22 cellular contexts compared by ENCODE assay signal in genomic region chr1:89667691-89668090, GRCh38. TPM values are rescaled to one million over a fixed set of nuclear protein-coding genes. Genes with fewer than 3 reads are reported as not detected.
DNase-seq lines count a peak whose midpoint lies in the region; TF ChIP-seq lines count a peak whose summit lies in the region.
"Had no signal": no experiment of that assay in that cellular context is flagged by ENCODE, and none has a peak within 500 bp of the region (broad histone marks: within the 10 kb centered on the region; RNA-seq: fewer than 3 reads in every experiment).

No MANE protein-coding gene starts in this region.

- no peak for DNase-seq in activated naive CD4-positive, alpha-beta T cell treated with anti-CD3 and anti-CD28 coated beads for 36 hours
- DNase-seq in activated naive CD4-positive, alpha-beta T cell treated with anti-CD3 and anti-CD28 coated beads, Interleukin-2, amount 50 U/mL, for 16 hours = no peak
- DNase-seq in Karpas-422 (no peak), ascending aorta (ENCODE audit: low spot score in 2 of 2) (no peak), osteocyte (ENCODE audit: extremely low spot score, unreplicated experiment) (no peak), posterior vena cava (ENCODE audit: low spot score) (no peak), immature natural killer cell (no peak), germinal center (ENCODE audit: low spot score) (no peak)
- DNase-seq: ACHN; activated CD4-positive, alpha-beta T cell treated with anti-CD3 and anti-CD28 coated beads, Interleukin-2, amount 50 U/mL, for 48 hours; amniotic stem cell; C1 segment of cervical spinal cord; DMS 273 treated with DMSO at 0.1 percent for 48 hours; head of caudate nucleus; left colon; NCI-H1048; NCI-H2029; NCI-H226; PC-9; posterior cingulate gyrus; substantia nigra; WERI-Rb-1 had no signal

- CTCF ChIA-PET in activated naive CD4-positive, alpha-beta T cell treated with anti-CD3 and anti-CD28 coated beads for 36 hours (lab: Charles Lee) = interaction anchor here (0.8 to 2.2 kb wide), 2 partner anchors 52 to 95 kb away, joined by 3 to 6 read pairs; no protein-coding TSS in a partner anchor

- peak overlapping the region; percentile 3 for H3K4me2 ChIP-seq in Karpas-422 (ENCODE audit: low read depth, low read length, poor library complexity, severe bottlenecking)
- H3K4me2 ChIP-seq: PC-9 had no signal

- no peak overlapping the region for H3K27ac ChIP-seq in Karpas-422 (ENCODE audit: low read length)
- H3K27ac ChIP-seq in ascending aorta = peak overlapping the region; percentile 10
- H3K27ac ChIP-seq: PC-9, WERI-Rb-1 had no signal

- no peaks in the 10 kb centered on the region for H4K20me1 ChIP-seq in Karpas-422 (ENCODE audit: insufficient read depth, low read depth, low read length)

- H3K4me1 Mint-ChIP-seq in activated naive CD4-positive, alpha-beta T cell treated with anti-CD3 and anti-CD28 coated beads for 36 hours (ENCODE audit: low read depth) = peaks cover 76% of the 10 kb centered on the region
- H3K4me1 Mint-ChIP-seq in osteocyte (ENCODE audit: unreplicated experiment) (peaks cover 24% of the 10 kb centered on the region), immature natural killer cell (peaks cover 68 to 79% of the 10 kb centered on the region in 2 donors)

- no peaks in the 10 kb centered on the region for H3K27me3 Mint-ChIP-seq in activated naive CD4-positive, alpha-beta T cell treated with anti-CD3 and anti-CD28 coated beads for 36 hours (ENCODE audit: low read depth)
- H3K27me3 Mint-ChIP-seq in osteocyte (ENCODE audit: unreplicated experiment) = no peaks in the 10 kb centered on the region
- peaks cover 0 to 2% (median 0%) of the 10 kb centered on the region in 3 donors for H3K27me3 Mint-ChIP-seq in immature natural killer cell (ENCODE audit: low read depth in 3 of 3)

- H3K27me3 ChIP-seq in Karpas-422 (ENCODE audit: low read length) (no peaks in the 10 kb centered on the region), ascending aorta (no peaks in the 10 kb centered on the region)

- H3K79me2 ChIP-seq in Karpas-422 (ENCODE audit: low read length) = no peaks in the 10 kb centered on the region

- no peaks in the 10 kb centered on the region for H3K36me3 ChIP-seq in Karpas-422 (ENCODE audit: insufficient read depth, low read length)
- H3K36me3 ChIP-seq in ascending aorta = no peaks in the 10 kb centered on the region
- H3K36me3 ChIP-seq: WERI-Rb-1 had no signal

- H2AFZ ChIP-seq in Karpas-422 (ENCODE audit: low read length) = no peak overlapping the region
- H2AFZ ChIP-seq: PC-9 had no signal

- H3K9me2 ChIP-seq in Karpas-422 (replicated peaks; ENCODE audit: insufficient read depth, low read length) = no peaks in the 10 kb centered on the region

- H3K4me3 ChIP-seq in Karpas-422 (ENCODE audit: low read length) (no peak overlapping the region), ascending aorta (no peak overlapping the region)
- H3K4me3 ChIP-seq: PC-9 had no signal

- peaks cover 43% of the 10 kb centered on the region for H3K4me1 ChIP-seq in Karpas-422 (ENCODE audit: low read length)
- H3K4me1 ChIP-seq in ascending aorta = peaks cover 0 to 3% of the 10 kb centered on the region in 2 donors

- intact Hi-C loops in activated naive CD4-positive, alpha-beta T cell treated with anti-CD3 and anti-CD28 coated beads for 36 hours (cut with micrococcal nuclease) = no loop called here
- intact Hi-C loops in ascending aorta (cut with DNase I) (loop anchor here (1.0 kb wide), 1 partner anchor 10 kb away; no protein-coding TSS in a partner anchor), posterior vena cava (cut with DNase I) (no loop called here)

- peak overlapping the region; percentile 32 for H3K27ac Mint-ChIP-seq in activated naive CD4-positive, alpha-beta T cell treated with anti-CD3 and anti-CD28 coated beads for 36 hours
- peak overlapping the region; percentile 67 for H3K27ac Mint-ChIP-seq in osteocyte (ENCODE audit: unreplicated experiment)
- peak overlapping the region in 1 of 6 donors; percentile 39 for H3K27ac Mint-ChIP-seq in immature natural killer cell

- H3K9me3 ChIP-seq in Karpas-422 (ENCODE audit: low read length) (no peaks in the 10 kb centered on the region), ascending aorta (peaks cover 0 to 8% of the 10 kb centered on the region in 2 donors)

- no peak for TF ChIP-seq CTCF in ascending aorta (IDR thresholded peaks at IDR 0.05)
- no peak for TF ChIP-seq CTCF in osteocyte (IDR thresholded peaks at IDR 0.05)

- peaks cover 23% of the 10 kb centered on the region for H3K36me3 Mint-ChIP-seq in activated naive CD4-positive, alpha-beta T cell treated with anti-CD3 and anti-CD28 coated beads for 36 hours (ENCODE audit: low read depth)
- peaks cover 5% of the 10 kb centered on the region for H3K36me3 Mint-ChIP-seq in osteocyte (ENCODE audit: unreplicated experiment)
- peaks cover 0 to 6% (median 4%) of the 10 kb centered on the region in 3 donors for H3K36me3 Mint-ChIP-seq in immature natural killer cell

- no peak overlapping the region for H3K9ac ChIP-seq in Karpas-422 (ENCODE audit: low read length)

- no peak overlapping the region for H3K4me3 Mint-ChIP-seq in activated naive CD4-positive, alpha-beta T cell treated with anti-CD3 and anti-CD28 coated beads for 36 hours
- H3K4me3 Mint-ChIP-seq in osteocyte (ENCODE audit: unreplicated experiment) = no peak overlapping the region
- no peak overlapping the region for H3K4me3 Mint-ChIP-seq in immature natural killer cell

- H3K9me3 Mint-ChIP-seq in activated naive CD4-positive, alpha-beta T cell treated with anti-CD3 and anti-CD28 coated beads for 36 hours = peaks cover 9% of the 10 kb centered on the region
- H3K9me3 Mint-ChIP-seq in osteocyte (ENCODE audit: unreplicated experiment) (peaks cover 11% of the 10 kb centered on the region), immature natural killer cell (no peaks in the 10 kb centered on the region)

RNA-seq across cellular contexts. Expression of gene LRRC8C, which starts 34.8 kb away (rescaled TPM):
- total RNA-seq in activated naive CD4-positive, alpha-beta T cell treated with anti-CD3 and anti-CD28 coated beads for 36 hours = 10 to 100 TPM; 13.6 TPM
- total RNA-seq in Karpas-422 (2014; rRNA removed; shearing (Covaris generic); ENCODE audit: low replicate concordance) = 2.4 and 8.3 TPM in 2 replicates
- total RNA-seq in ascending aorta (7.5 TPM), osteocyte (3.5 and 3.8 TPM in 2 replicates), posterior vena cava (10 to 100 TPM; 10.5 to 11.9 TPM)
- 1 to 10 TPM; 3.5 to 7.3 (median 4.1) TPM for polyA plus RNA-seq in immature natural killer cell
